8 cellular contexts compared by ENCODE assay signal in the genomic region with DNA sequence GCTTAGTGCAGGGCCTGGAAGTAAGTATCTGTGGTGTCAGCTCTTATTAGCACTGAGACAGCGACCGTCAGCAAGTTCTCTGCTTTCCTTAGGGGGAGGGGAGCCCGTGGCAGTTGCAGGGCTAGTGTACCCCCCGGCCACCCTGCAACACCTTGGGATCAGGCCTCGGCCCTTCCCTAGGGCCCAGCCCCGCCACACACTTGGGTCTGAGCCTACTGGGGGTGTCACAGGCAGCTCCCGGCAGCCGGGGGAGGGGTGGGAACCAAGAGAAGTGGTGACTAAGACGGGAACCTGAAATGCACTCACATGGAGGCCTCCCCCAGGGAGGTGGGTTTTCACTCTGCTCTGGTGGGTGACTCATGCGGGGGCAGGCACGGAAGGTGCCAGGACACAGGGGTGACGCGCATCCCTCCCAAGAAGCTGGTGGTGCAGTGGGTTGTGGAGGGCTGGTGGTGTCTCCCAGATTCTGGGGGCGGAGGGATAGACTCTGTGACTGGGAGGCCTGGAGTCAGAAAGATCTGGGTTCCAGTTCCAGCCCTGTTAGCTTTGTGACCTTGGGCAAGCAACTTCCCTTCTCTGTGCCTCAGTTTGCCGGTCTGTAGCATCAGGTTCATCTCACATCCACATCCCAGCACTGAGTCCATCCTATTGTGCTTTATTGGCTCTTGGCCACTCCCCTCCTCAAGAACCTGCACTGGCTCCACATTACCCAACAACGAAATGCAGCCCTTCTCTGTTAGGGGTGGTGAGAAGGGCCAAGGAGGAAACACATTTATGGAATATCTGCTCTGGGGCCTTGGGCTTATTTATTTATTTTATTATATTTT. TPM values are rescaled to one million over a fixed set of nuclear protein-coding genes. Genes with fewer than 3 reads are reported as not detected.
DNase-seq lines count a peak whose midpoint lies in the region; ATAC-seq lines count a peak whose summit lies in the region.

No MANE protein-coding gene starts in this region.

- H3K27me3 Mint-ChIP-seq in T-cell = no peaks in the 10 kb centered on the region

- no peaks in the 10 kb centered on the region for H3K36me3 ChIP-seq in mesendoderm (ENCODE audit: control insufficient read depth, insufficient read depth, low read length)

- peak overlapping the region; percentile 53 for H3K56ac ChIP-seq in mesendoderm (ENCODE audit: low read length)

- H2BK15ac ChIP-seq in mesendoderm (replicated peaks; ENCODE audit: low read depth) = no peak overlapping the region

- H3K27ac Mint-ChIP-seq in T-cell = peak overlapping the region; percentile 61 to 87
- H3K27ac Mint-ChIP-seq in stimulated activated effector memory CD8-positive, alpha-beta T cell treated with anti-CD3 and anti-CD28 coated beads, Interleukin-12 subunit alpha, Interleukin-12 subunit beta, amount 100 ng/mL, for 72 hours = peak overlapping the region; percentile 87

- H3K36me3 Mint-ChIP-seq in T-cell = no peaks in the 10 kb centered on the region
- no peaks in the 10 kb centered on the region for H3K36me3 Mint-ChIP-seq in stimulated activated effector memory CD8-positive, alpha-beta T cell treated with anti-CD3 and anti-CD28 coated beads, Interleukin-12 subunit alpha, Interleukin-12 subunit beta, amount 100 ng/mL, for 72 hours

- no peaks in the 10 kb centered on the region for H3K4me1 ChIP-seq in mesendoderm (ENCODE audit: control insufficient read depth, low read depth, low read length)

- H3K27me3 ChIP-seq in mesendoderm (ENCODE audit: insufficient read depth, low read length, poor library complexity) = no peaks in the 10 kb centered on the region

- H4K8ac ChIP-seq in mesendoderm (ENCODE audit: low read depth, low read length) = no peak overlapping the region

- ATAC-seq in T-cell (replicated peaks in 1 of 4) (peak; percentile 75 to 96 (median 94)), GM19328 (IDR thresholded peaks at IDR 0.05; ENCODE audit: unreplicated experiment) (no peak), GM21723 (IDR thresholded peaks at IDR 0.05; ENCODE audit: unreplicated experiment) (no peak)
- peak; percentile 100 for ATAC-seq in stimulated activated effector memory CD8-positive, alpha-beta T cell treated with anti-CD3 and anti-CD28 coated beads, Interleukin-12 subunit alpha, Interleukin-12 subunit beta, amount 100 ng/mL, for 72 hours

- no peak overlapping the region for H3K4me3 ChIP-seq in mesendoderm (ENCODE audit: low read length)

- H3K23ac ChIP-seq in mesendoderm (ENCODE audit: low read length) = no peak overlapping the region

- no peaks in the 10 kb centered on the region for H3K9me3 Mint-ChIP-seq in T-cell
- no peaks in the 10 kb centered on the region for H3K9me3 Mint-ChIP-seq in stimulated activated effector memory CD8-positive, alpha-beta T cell treated with anti-CD3 and anti-CD28 coated beads, Interleukin-12 subunit alpha, Interleukin-12 subunit beta, amount 100 ng/mL, for 72 hours

- H3K79me1 ChIP-seq in mesendoderm (ENCODE audit: low read length) = no peaks in the 10 kb centered on the region

- H2BK120ac ChIP-seq in mesendoderm (ENCODE audit: low read depth, low read length) = no peak overlapping the region

- CTCF ChIA-PET in T-cell (lab: Charles Lee) = interaction anchor here in 1 of 2 donors (0.5 kb wide), 1 partner anchor 1022 kb away, joined by 4 read pairs; no protein-coding TSS in a partner anchor

- H3K4me1 Mint-ChIP-seq in T-cell = peaks cover 36 to 42% (median 40%) of the 10 kb centered on the region in 3 donors
- H3K4me1 Mint-ChIP-seq in stimulated activated effector memory CD8-positive, alpha-beta T cell treated with anti-CD3 and anti-CD28 coated beads, Interleukin-12 subunit alpha, Interleukin-12 subunit beta, amount 100 ng/mL, for 72 hours = peaks cover 42% of the 10 kb centered on the region

- H3K4me3 Mint-ChIP-seq in T-cell = peak overlapping the region; percentile 9 to 24 (median 17)
- H3K4me3 Mint-ChIP-seq in stimulated activated effector memory CD8-positive, alpha-beta T cell treated with anti-CD3 and anti-CD28 coated beads, Interleukin-12 subunit alpha, Interleukin-12 subunit beta, amount 100 ng/mL, for 72 hours = peak overlapping the region; percentile 54

- no CpG with 5 or more reads among the region's 16 CpGs for WGBS in mesendoderm (ENCODE audit: extremely low coverage, insufficient coverage, low lambda C conversion rate)

- H3K18ac ChIP-seq in mesendoderm (ENCODE audit: low read length) = no peak overlapping the region

- DNase-seq in H4 (ENCODE audit: low spot score) (peak; percentile 88), T-cell (peak in 26 of 34 experiments; percentile 20 to 80 (median 34)), mesendoderm (peak; percentile 74), epidermal melanocyte (ENCODE audit: insufficient read length, low spot score) (no peak)
- DNase-seq in activated naive CD8-positive, alpha-beta T cell treated with anti-CD3 and anti-CD28 coated beads, Interleukin-2, amount 50 U/mL, for 16 hours (ENCODE audit: low read depth, low spot score) = peak; percentile 90
- DNase-seq in stimulated activated effector memory CD8-positive, alpha-beta T cell treated with anti-CD3 and anti-CD28 coated beads, Interleukin-12 subunit alpha, Interleukin-12 subunit beta, amount 100 ng/mL, for 72 hours (ENCODE audit: low spot score in 2 of 2) = peak; percentile 69 to 94

- no peak overlapping the region for H3K9ac ChIP-seq in mesendoderm (ENCODE audit: low read length)

- no peak overlapping the region for H2BK5ac ChIP-seq in mesendoderm (ENCODE audit: low read length)

- H3K27ac ChIP-seq in mesendoderm (ENCODE audit: low read depth, low read length) = no peak overlapping the region

- no peak overlapping the region for H4K5ac ChIP-seq in mesendoderm (ENCODE audit: low read length)

- no peaks in the 10 kb centered on the region for H3K79me2 ChIP-seq in mesendoderm (ENCODE audit: control insufficient read depth, insufficient read depth, low read length)

- H2AK5ac ChIP-seq in mesendoderm (ENCODE audit: low read length) = no peak overlapping the region

- POLR2A ChIA-PET in T-cell (lab: Charles Lee) = no interaction called here

- H3K4me2 ChIP-seq in mesendoderm (ENCODE audit: low read length) = no peak overlapping the region

- no peak overlapping the region for H3K4ac ChIP-seq in mesendoderm (ENCODE audit: low read depth, low read length)

RNA-seq across cellular contexts. Expression of a gene that starts 44.5 kb away (rescaled TPM):
- 0.29 and 0.50 TPM in 2 replicates for total RNA-seq in H4 (2014; rRNA removed; shearing (Covaris generic))
- total RNA-seq in T-cell = 100 to 1,000 TPM; 237 to 440 (median 378) TPM
- 1.9 TPM for polyA plus RNA-seq in mesendoderm (2013, experiment 1 of 2)
- polyA plus RNA-seq in mesendoderm (2013, experiment 2 of 2) = 1.5 TPM

RNA-seq across cellular contexts. Expression of a gene that starts 54.8 kb away (rescaled TPM):
- 16.6 and 22.1 TPM in 2 replicates for total RNA-seq in H4 (2014; rRNA removed; shearing (Covaris generic))
- 10 to 100 TPM; 28.2 to 53.2 (median 47.7) TPM for total RNA-seq in T-cell
- polyA plus RNA-seq in mesendoderm (2013, experiment 1 of 2) = 27.5 TPM
- 26.5 TPM for polyA plus RNA-seq in mesendoderm (2013, experiment 2 of 2)

Comparison
In these comparisons a context has a peak if more than half of its experiments do, and no peak if none do; other contexts are left out.
1. ATAC-seq: peak in T-cell (4 of 4) and stimulated activated effector memory CD8-positive, alpha-beta T cell treated with anti-CD3 and anti-CD28 coated beads, Interleukin-12 subunit alpha, Interleukin-12 subunit beta, amount 100 ng/mL, for 72 hours (single experiment); none in GM19328 (single experiment) and GM21723 (single experiment).
2. RNA of a gene that starts 44.5 kb away (total RNA-seq): 237 to 440 TPM in T-cell; 0.29 to 0.50 TPM in H4; every median in the first group is over 100 times any median in the second.